29 cellular contexts compared by ENCODE assay signal in genomic region chr5:77083088-77083487, GRCh38.
"Had no signal": no experiment of that assay in that cellular context is flagged by ENCODE, and none has a peak within 500 bp of the region (broad histone marks: within the 10 kb centered on the region; RNA-seq: fewer than 3 reads in every experiment).

No MANE protein-coding gene starts in this region.

- H3K4me3 ChIP-seq: heart left ventricle, ovary, prostate gland, sigmoid colon, stomach, thyroid gland, upper lobe of right lung had no signal

- H3K4me1 ChIP-seq: prostate gland had no signal

- H3K9me3 ChIP-seq: heart left ventricle, ovary, prostate gland, sigmoid colon, stomach, thyroid gland, upper lobe of right lung had no signal

- DNase-seq: activated CD4-positive, alpha-beta T cell treated with anti-CD3 and anti-CD28 coated beads, Interleukin-2, amount 50 U/mL, for 1 hour; activated CD4-positive, CD25-positive, alpha-beta regulatory T cell treated with anti-CD3 and anti-CD28 coated beads, Interleukin-2, amount 50 U/mL, for 72 hours; activated effector memory CD4-positive, alpha-beta T cell treated with Interleukin-2 at 50 U/mL for 16 hours; activated naive CD4-positive, alpha-beta T cell treated with Interleukin-2 at 50 U/mL for 16 hours; activated T-cell treated with anti-CD3 and anti-CD28 coated beads for 4 hours; activated T-cell treated with anti-CD3 and anti-CD28 coated beads, Interleukin-2, amount 50 U/mL, for 72 hours; amniotic stem cell; brain microvascular endothelial cell; caudate nucleus; cortex of kidney; heart left ventricle; hypothalamus; immature natural killer cell; kidney; left colon; mammary epithelial cell; nephron progenitor cell; ovary; sigmoid colon; small intestine; stimulated activated CD4-positive, alpha-beta T cell treated with anti-CD3 and anti-CD28 coated beads, Interleukin-4, amount 100 ng/mL, for 24 hours; stomach; T-helper 2 cell; thyroid gland; upper lobe of right lung had no signal

- FAIRE-seq: astrocyte, endothelial cell of umbilical vein, kidney, small intestine had no signal

- H3K27me3 ChIP-seq: brain microvascular endothelial cell, heart left ventricle, ovary, sigmoid colon, stomach, thyroid gland, upper lobe of right lung had no signal

- ATAC-seq: activated T-cell treated with anti-CD3 and anti-CD28 coated beads, Interleukin-2, amount 50 U/mL, for 72 hours; heart left ventricle; left colon; stimulated activated effector memory CD8-positive, alpha-beta T cell treated with anti-CD3 and anti-CD28 coated beads, Interleukin-12 subunit alpha, Interleukin-12 subunit beta, amount 100 ng/mL, for 72 hours; upper lobe of right lung had no signal

- H3K36me3 ChIP-seq: brain microvascular endothelial cell, ovary, prostate gland, sigmoid colon, thyroid gland, upper lobe of right lung had no signal

- H3K27ac ChIP-seq: brain microvascular endothelial cell, heart left ventricle, ovary, prostate gland, sigmoid colon, stomach, thyroid gland, upper lobe of right lung had no signal
